21 cellular contexts compared by ENCODE assay signal in genomic region chr6:16326531-16326930, GRCh38.
DNase-seq lines count a peak whose midpoint lies in the region; ATAC-seq and TF ChIP-seq lines count a peak whose summit lies in the region.
"Had no signal": no experiment of that assay in that cellular context is flagged by ENCODE, and none has a peak within 500 bp of the region (broad histone marks: within the 10 kb centered on the region; RNA-seq: fewer than 3 reads in every experiment).

No MANE protein-coding gene starts in this region.

- no peak overlapping the region for H2AK5ac ChIP-seq in mesenchymal stem cell (ENCODE audit: low read length, severe bottlenecking)

- intact Hi-C loops in sciatic nerve (cut with DNase I) = loop anchor here (5.0 kb wide), 1 partner anchor 99 kb away; no protein-coding TSS in a partner anchor
- intact Hi-C loops in testis (cut with DNase I; ENCODE audit: low total_unique reads) = no loop called here

- no peak overlapping the region for H2BK5ac ChIP-seq in mesenchymal stem cell (ENCODE audit: low read depth, low read length, poor library complexity, severe bottlenecking)

- DNase-seq in CD4-positive, CD25-positive, alpha-beta regulatory T cell = no peak
- DNase-seq in mesenchymal stem cell (no peak), sciatic nerve (ENCODE audit: low spot score) (peak; percentile 50), testis (no peak), H7 (no peak)
- DNase-seq: Calu3; CD4-positive, alpha-beta T cell; CD8-positive, alpha-beta memory T cell; COR-L47; DMS53; DMS79 treated with DMSO at 0.1 percent for 48 hours; GF-D8; HFFc6 had no signal

- no peak overlapping the region for H3K14ac ChIP-seq in mesenchymal stem cell (ENCODE audit: low read length in 2 of 2)

- peaks cover 25% of the 10 kb centered on the region for H3K36me3 ChIP-seq in CD4-positive, CD25-positive, alpha-beta regulatory T cell (ENCODE audit: control insufficient read depth, insufficient read depth, low read length)
- H3K36me3 ChIP-seq in mesenchymal stem cell (ENCODE audit: control insufficient read depth in 1 of 2, insufficient read depth in 2 of 2, low read depth in 1 of 2, low read length in 2 of 2) (peaks cover 17 to 20% of the 10 kb centered on the region in 2 experiments), testis (ENCODE audit: low read depth, missing control alignments) (no peaks in the 10 kb centered on the region), H7 (replicated peaks; ENCODE audit: control insufficient read depth, insufficient read depth, low read length) (no peaks in the 10 kb centered on the region)
- H3K36me3 ChIP-seq: HAP-1 had no signal

- peaks cover 14 to 44% (median 28%) of the 10 kb centered on the region in 4 donors for H3K4me1 Mint-ChIP-seq in CD4-positive, CD25-positive, alpha-beta regulatory T cell

- H3K9me3 ChIP-seq in CD4-positive, CD25-positive, alpha-beta regulatory T cell (ENCODE audit: control insufficient read depth in 2 of 2, low read length in 2 of 2) = no peaks in the 10 kb centered on the region
- H3K9me3 ChIP-seq in mesenchymal stem cell (ENCODE audit: control insufficient read depth, low read length) (no peaks in the 10 kb centered on the region), testis (no peaks in the 10 kb centered on the region)
- H3K9me3 ChIP-seq: HAP-1 had no signal

- no peak overlapping the region for H3K4ac ChIP-seq in mesenchymal stem cell (ENCODE audit: low read depth in 1 of 2, low read length in 2 of 2)

- no peak for TF ChIP-seq POLR2A in testis (IDR thresholded peaks at IDR 0.05)

- no peak overlapping the region for H3K4me2 ChIP-seq in mesenchymal stem cell (ENCODE audit: low read length, poor library complexity, severe bottlenecking)
- H3K4me2 ChIP-seq: BLaER1, GM23338 had no signal

- H4K91ac ChIP-seq in mesenchymal stem cell (ENCODE audit: low read length) = no peak overlapping the region

- H3K23ac ChIP-seq in mesenchymal stem cell (ENCODE audit: low read length in 2 of 2) = no peak overlapping the region

- peaks cover 30% of the 10 kb centered on the region for H3K36me3 Mint-ChIP-seq in CD4-positive, CD25-positive, alpha-beta regulatory T cell

- no peak overlapping the region for H3K27ac ChIP-seq in CD4-positive, CD25-positive, alpha-beta regulatory T cell (ENCODE audit: insufficient read depth, low read length, poor library complexity, severe bottlenecking)
- H3K27ac ChIP-seq in mesenchymal stem cell (ENCODE audit: low read length, poor library complexity, severe bottlenecking) (no peak overlapping the region), testis (peak overlapping the region; percentile 66 to 67)
- H3K27ac ChIP-seq: 22Rv1, BLaER1, C4-2B had no signal

- H3K4me3 ChIP-seq in CD4-positive, CD25-positive, alpha-beta regulatory T cell (ENCODE audit: low read depth, low read length) = no peak overlapping the region
- no peak overlapping the region for H3K4me3 ChIP-seq in mesenchymal stem cell (ENCODE audit: insufficient read depth in 1 of 2, low read depth in 1 of 2, low read length in 2 of 2)
- no peak overlapping the region for H3K4me3 ChIP-seq in testis
- no peak overlapping the region for H3K4me3 ChIP-seq in H7 (ENCODE audit: insufficient read depth, low read depth, low read length)
- H3K4me3 ChIP-seq: BLaER1, GM23338, HAP-1 had no signal

- no peak overlapping the region for H2AFZ ChIP-seq in mesenchymal stem cell (ENCODE audit: low read depth, low read length)
- H2AFZ ChIP-seq: GM23338 had no signal

- no peak overlapping the region for H3K4me3 Mint-ChIP-seq in CD4-positive, CD25-positive, alpha-beta regulatory T cell
- H3K4me3 Mint-ChIP-seq: B cell; CD4-positive, alpha-beta T cell; CD8-positive, alpha-beta memory T cell; GM23338; HFFc6 had no signal

- H3K27me3 ChIP-seq in CD4-positive, CD25-positive, alpha-beta regulatory T cell (ENCODE audit: control insufficient read depth, insufficient read depth, low read length) = no peaks in the 10 kb centered on the region
- no peaks in the 10 kb centered on the region for H3K27me3 ChIP-seq in mesenchymal stem cell (ENCODE audit: control insufficient read depth in 1 of 2, insufficient read depth in 1 of 2, low read length in 2 of 2)
- H3K27me3 ChIP-seq in testis = no peaks in the 10 kb centered on the region
- H3K27me3 ChIP-seq in H7 (ENCODE audit: control insufficient read depth, insufficient read depth, low read length) = no peaks in the 10 kb centered on the region
- H3K27me3 ChIP-seq: BLaER1 had no signal

- no peak overlapping the region for H3K9ac ChIP-seq in mesenchymal stem cell (ENCODE audit: low read length)
- H3K9ac ChIP-seq: BLaER1 had no signal

- peaks cover 32% of the 10 kb centered on the region for H3K4me1 ChIP-seq in CD4-positive, CD25-positive, alpha-beta regulatory T cell (ENCODE audit: control insufficient read depth, insufficient read depth, low read length, poor library complexity, severe bottlenecking)
- H3K4me1 ChIP-seq in mesenchymal stem cell (ENCODE audit: control insufficient read depth, insufficient read depth, low read depth, low read length) (peaks cover 17% of the 10 kb centered on the region), testis (peaks cover 55% of the 10 kb centered on the region)

- no peak for TF ChIP-seq CTCF in testis (IDR thresholded peaks at IDR 0.05)

- H3K18ac ChIP-seq in mesenchymal stem cell (ENCODE audit: low read depth in 1 of 2, low read length in 2 of 2) = no peak overlapping the region

- WGBS in mesenchymal stem cell = 98% methylated on average over 22 of the region's 22 CpGs
- 96 to 97% methylated on average over 14 to 22 of the region's 22 CpGs for WGBS in testis, 2 donors

- H2BK15ac ChIP-seq in mesenchymal stem cell (ENCODE audit: low read depth, poor library complexity, severe bottlenecking) = peak overlapping the region; percentile 60

- H3K27me3 Mint-ChIP-seq in CD4-positive, CD25-positive, alpha-beta regulatory T cell = no peaks in the 10 kb centered on the region
- H3K27me3 Mint-ChIP-seq: B cell; CD4-positive, alpha-beta T cell had no signal

- H3K27ac Mint-ChIP-seq in CD4-positive, CD25-positive, alpha-beta regulatory T cell = peak overlapping the region in 2 of 3 donors; percentile 32 to 46
- H3K27ac Mint-ChIP-seq: B cell, GM23338, HFFc6 had no signal

- no peak overlapping the region for H4K8ac ChIP-seq in mesenchymal stem cell (ENCODE audit: low read length)

- no peak overlapping the region for H2BK12ac ChIP-seq in mesenchymal stem cell (ENCODE audit: low read length in 2 of 2)

- peaks cover 8% of the 10 kb centered on the region for H3K79me1 ChIP-seq in mesenchymal stem cell (replicated peaks; ENCODE audit: low read length, poor library complexity, severe bottlenecking)

- no peaks in the 10 kb centered on the region for H3K9me3 Mint-ChIP-seq in CD4-positive, CD25-positive, alpha-beta regulatory T cell
- H3K9me3 Mint-ChIP-seq: CD4-positive, alpha-beta T cell; CD8-positive, alpha-beta memory T cell; GM23338; HFFc6 had no signal

- no peak overlapping the region for H2BK120ac ChIP-seq in mesenchymal stem cell (ENCODE audit: low read depth, low read length)

- no peak for ATAC-seq in CD4-positive, CD25-positive, alpha-beta regulatory T cell (ENCODE audit: low read depth in 2 of 2)
- ATAC-seq in sciatic nerve (no peak), GM18868 (IDR thresholded peaks at IDR 0.05; ENCODE audit: unreplicated experiment) (no peak), GM21367 (IDR thresholded peaks at IDR 0.05; ENCODE audit: unreplicated experiment) (no peak)
- ATAC-seq: GM23338 had no signal

Comparison
In these comparisons a context has a peak if more than half of its experiments do, and no peak if none do; other contexts are left out.
1. H3K27ac ChIP-seq: peak in testis (2 of 2); none in CD4-positive, CD25-positive, alpha-beta regulatory T cell (single experiment) and mesenchymal stem cell (single experiment).